In genomic region chr16:54447606-54448440, GRCh38 we compare ENCODE assay signal across 11 cellular contexts.
DNase-seq lines count a peak whose midpoint lies in the region; ATAC-seq and TF ChIP-seq lines count a peak whose summit lies in the region.
"Had no signal": no experiment of that assay in that cellular context is flagged by ENCODE, and none has a peak within 500 bp of the region (broad histone marks: within the 10 kb centered on the region; RNA-seq: fewer than 3 reads in every experiment).

No MANE protein-coding gene starts in this region.

- H3K27ac Mint-ChIP-seq in neural progenitor cell = no peak overlapping the region
- no peak overlapping the region for H3K27ac Mint-ChIP-seq in progenitor cell of endocrine pancreas
- H3K27ac Mint-ChIP-seq: stimulated activated naive CD8-positive, alpha-beta T cell treated with anti-CD3 and anti-CD28 coated beads, Interleukin-15, Interleukin-2, amounts not matched to agents 100 ng/mL and 50 ng/mL, for 24 hours had no signal

- TF ChIP-seq CTCF in neural progenitor cell (IDR thresholded peaks at IDR 0.05) = no peak
- no peak for TF ChIP-seq CTCF in progenitor cell of endocrine pancreas (IDR thresholded peaks at IDR 0.05; ENCODE audit: unreplicated experiment)

- no peaks in the 10 kb centered on the region for H3F3A ChIP-seq in neural progenitor cell (ENCODE audit: low read depth)

- H3K4me3 Mint-ChIP-seq in neural progenitor cell (no peak overlapping the region), progenitor cell of endocrine pancreas (ENCODE audit: low read depth) (no peak overlapping the region)
- H3K4me3 Mint-ChIP-seq: stimulated activated naive CD8-positive, alpha-beta T cell treated with anti-CD3 and anti-CD28 coated beads, Interleukin-15, Interleukin-2, amounts not matched to agents 100 ng/mL and 50 ng/mL, for 24 hours had no signal

- no peaks in the 10 kb centered on the region for H3K27me3 ChIP-seq in neural progenitor cell
- H3K27me3 ChIP-seq: heart left ventricle had no signal

- no peak overlapping the region for H3K9ac ChIP-seq in neural progenitor cell

- DNase-seq in GM03348 (ENCODE audit: low spot score) (peak; percentile 86), NOMO-1 treated with DMSO at 0.1 percent for 48 hours (lab: John Stamatoyannopoulos, UW; ENCODE audit: unreplicated experiment) (peak; percentile 90), dedifferentiated amniotic fluid mesenchymal stem cell (ENCODE audit: extremely low spot score) (peak; percentile 59), neural progenitor cell (ENCODE audit: low spot score) (no peak), progenitor cell of endocrine pancreas (ENCODE audit: low spot score, unreplicated experiment) (no peak)
- no peak for DNase-seq in activated CD4-positive, CD25-positive, alpha-beta regulatory T cell treated with anti-CD3 and anti-CD28 coated beads, Interleukin-2, amount 50 U/mL, for 72 hours
- DNase-seq: heart left ventricle had no signal

- no peaks in the 10 kb centered on the region for H3K36me3 ChIP-seq in neural progenitor cell
- H3K36me3 ChIP-seq: heart left ventricle, prostate gland had no signal

- H3K36me3 Mint-ChIP-seq in neural progenitor cell (no peaks in the 10 kb centered on the region), progenitor cell of endocrine pancreas (ENCODE audit: insufficient read depth) (no peaks in the 10 kb centered on the region)

- no peaks in the 10 kb centered on the region for H3K4me1 ChIP-seq in neural progenitor cell
- H3K4me1 ChIP-seq: prostate gland had no signal

- H3K79me2 ChIP-seq in neural progenitor cell (ENCODE audit: low read depth) = no peaks in the 10 kb centered on the region

- H3K27ac ChIP-seq in neural progenitor cell = no peak overlapping the region
- H3K27ac ChIP-seq: prostate gland had no signal

- no peaks in the 10 kb centered on the region for H3K9me3 ChIP-seq in neural progenitor cell (ENCODE audit: low read depth)
- H3K9me3 ChIP-seq: prostate gland had no signal

- H3K4me2 ChIP-seq in neural progenitor cell = no peak overlapping the region

- H3K9me3 Mint-ChIP-seq in neural progenitor cell (peaks cover 2% of the 10 kb centered on the region), progenitor cell of endocrine pancreas (ENCODE audit: low read depth) (no peaks in the 10 kb centered on the region)
- H3K9me3 Mint-ChIP-seq: stimulated activated naive CD8-positive, alpha-beta T cell treated with anti-CD3 and anti-CD28 coated beads, Interleukin-15, Interleukin-2, amounts not matched to agents 100 ng/mL and 50 ng/mL, for 24 hours had no signal

- H3K4me1 Mint-ChIP-seq in neural progenitor cell (peaks cover 29% of the 10 kb centered on the region), progenitor cell of endocrine pancreas (ENCODE audit: low read depth) (peaks cover 3% of the 10 kb centered on the region)

- no peak overlapping the region for H3K4me3 ChIP-seq in neural progenitor cell
- H3K4me3 ChIP-seq: heart left ventricle, prostate gland had no signal

- H4K20me1 ChIP-seq in neural progenitor cell (ENCODE audit: low read depth) = no peaks in the 10 kb centered on the region

- H2AFZ ChIP-seq in neural progenitor cell (replicated peaks) = peak overlapping the region; percentile 1

- peaks cover 14% of the 10 kb centered on the region for H3K27me3 Mint-ChIP-seq in neural progenitor cell (ENCODE audit: insufficient read depth, low read depth)
- peaks cover 28% of the 10 kb centered on the region for H3K27me3 Mint-ChIP-seq in progenitor cell of endocrine pancreas

- no peak for ATAC-seq in HG03469 (IDR thresholded peaks at IDR 0.05; ENCODE audit: unreplicated experiment)
- no peak for ATAC-seq in GM18511 (IDR thresholded peaks at IDR 0.05; ENCODE audit: unreplicated experiment)

Comparison
In these comparisons a context has a peak if more than half of its experiments do, and no peak if none do; other contexts are left out.
1. DNase-seq: peak in GM03348 (single experiment), NOMO-1 treated with DMSO at 0.1 percent for 48 hours (single experiment) and dedifferentiated amniotic fluid mesenchymal stem cell (single experiment); none in neural progenitor cell (single experiment), activated CD4-positive, CD25-positive, alpha-beta regulatory T cell treated with anti-CD3 and anti-CD28 coated beads, Interleukin-2, amount 50 U/mL, for 72 hours (single experiment) and progenitor cell of endocrine pancreas (single experiment).